ENCODE assay signal across 23 cellular contexts in the genomic region with DNA sequence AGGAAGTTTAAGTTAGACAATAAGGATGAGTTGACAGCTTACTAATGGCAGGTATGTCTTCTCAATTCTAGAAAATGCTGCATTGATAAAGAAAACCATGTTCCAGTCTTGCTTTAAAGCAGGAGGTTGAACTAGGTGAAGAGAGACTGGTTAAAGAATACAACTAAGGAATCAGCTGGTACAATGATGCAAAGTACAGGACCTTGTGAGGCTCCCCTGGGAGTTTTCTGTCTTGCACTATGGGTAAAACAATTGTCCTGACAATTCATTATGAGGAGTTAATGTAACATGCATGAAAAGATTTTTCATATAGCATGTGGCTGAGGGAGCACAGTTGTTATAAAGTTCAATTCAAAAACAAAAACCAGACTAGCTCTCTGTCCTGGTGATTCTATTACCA.
"Had no signal": no experiment of that assay in that cellular context is flagged by ENCODE, and none has a peak within 500 bp of the region (broad histone marks: within the 10 kb centered on the region; RNA-seq: fewer than 3 reads in every experiment).

No MANE protein-coding gene starts in this region.

- H3K27ac ChIP-seq: colonic mucosa, gastrocnemius medialis, left lung, neutrophil, parathyroid adenoma, right lobe of liver, vagina had no signal

- H3K27me3 ChIP-seq: colonic mucosa, gastrocnemius medialis, left lung, neutrophil, right lobe of liver, thyroid gland, vagina had no signal

- DNase-seq: colonic mucosa; effector CD8-positive, alpha-beta T cell; endodermal cell; gastrocnemius medialis; head of caudate nucleus; left cardiac atrium; left lung; natural killer cell; right lobe of liver; small intestine; stimulated activated CD4-positive, alpha-beta T cell treated with anti-CD3 and anti-CD28 coated beads, Interleukin-12 subunit alpha, Interleukin-12 subunit beta, amount 100 ng/mL, for 4 hours; stimulated activated CD4-positive, alpha-beta T cell treated with anti-CD3 and anti-CD28 coated beads, Interleukin-1b, Interleukin-23, amount 100 ng/mL, for 48 hours; stimulated activated CD4-positive, alpha-beta T cell treated with anti-CD3 and anti-CD28 coated beads, Interleukin-4, amount 100 ng/mL, for 1 hour; stimulated activated CD8-positive, alpha-beta memory T cell treated with anti-CD3 and anti-CD28 coated beads, Interleukin-4, amount 100 ng/mL, for 48 hours; stimulated activated naive CD4-positive, alpha-beta T cell; stimulated activated naive CD8-positive, alpha-beta T cell treated with anti-CD3 and anti-CD28 coated beads, Interleukin-15, amount 100 ng/mL, for 72 hours; thyroid gland; trophoblast cell had no signal

- H3K9ac ChIP-seq: parathyroid adenoma had no signal

- H3K79me2 ChIP-seq: parathyroid adenoma had no signal

- H3K4me3 ChIP-seq: colonic mucosa, gastrocnemius medialis, left lung, right lobe of liver, thyroid gland had no signal

- H3K4me1 ChIP-seq: colonic mucosa, left lung, parathyroid adenoma, right lobe of liver had no signal

- H3K27ac Mint-ChIP-seq: dendritic cell treated with granulocyte-macrophage colony-stimulating factor and Interleukin-4, amounts not matched to agents 40 ng/mL and 50 ng/mL, for 4 days; endodermal cell; natural killer cell; progenitor cell of endocrine pancreas; stimulated activated naive CD8-positive, alpha-beta T cell treated with anti-CD3 and anti-CD28 coated beads, Interleukin-15, amount 100 ng/mL, for 72 hours had no signal

- H3K27me3 Mint-ChIP-seq: stimulated activated naive CD8-positive, alpha-beta T cell treated with anti-CD3 and anti-CD28 coated beads, Interleukin-15, amount 100 ng/mL, for 72 hours had no signal

- H2AFZ ChIP-seq: parathyroid adenoma had no signal

- H3K9me3 ChIP-seq: colonic mucosa, gastrocnemius medialis, left lung, neutrophil, right lobe of liver, thyroid gland, vagina had no signal

- H3K36me3 Mint-ChIP-seq: natural killer cell had no signal

- H3K4me1 Mint-ChIP-seq: natural killer cell; stimulated activated naive CD8-positive, alpha-beta T cell treated with anti-CD3 and anti-CD28 coated beads, Interleukin-15, amount 100 ng/mL, for 72 hours had no signal

- FAIRE-seq: small intestine had no signal

- H3K36me3 ChIP-seq: colonic mucosa, gastrocnemius medialis, left lung, neutrophil, right lobe of liver, thyroid gland, vagina had no signal

- H3K4me3 Mint-ChIP-seq: dendritic cell treated with granulocyte-macrophage colony-stimulating factor and Interleukin-4, amounts not matched to agents 40 ng/mL and 50 ng/mL, for 4 days; endodermal cell; natural killer cell; stimulated activated naive CD8-positive, alpha-beta T cell treated with anti-CD3 and anti-CD28 coated beads, Interleukin-15, amount 100 ng/mL, for 72 hours had no signal
